Comparison of ENCODE assay signal across 30 cellular contexts in the genomic region with DNA sequence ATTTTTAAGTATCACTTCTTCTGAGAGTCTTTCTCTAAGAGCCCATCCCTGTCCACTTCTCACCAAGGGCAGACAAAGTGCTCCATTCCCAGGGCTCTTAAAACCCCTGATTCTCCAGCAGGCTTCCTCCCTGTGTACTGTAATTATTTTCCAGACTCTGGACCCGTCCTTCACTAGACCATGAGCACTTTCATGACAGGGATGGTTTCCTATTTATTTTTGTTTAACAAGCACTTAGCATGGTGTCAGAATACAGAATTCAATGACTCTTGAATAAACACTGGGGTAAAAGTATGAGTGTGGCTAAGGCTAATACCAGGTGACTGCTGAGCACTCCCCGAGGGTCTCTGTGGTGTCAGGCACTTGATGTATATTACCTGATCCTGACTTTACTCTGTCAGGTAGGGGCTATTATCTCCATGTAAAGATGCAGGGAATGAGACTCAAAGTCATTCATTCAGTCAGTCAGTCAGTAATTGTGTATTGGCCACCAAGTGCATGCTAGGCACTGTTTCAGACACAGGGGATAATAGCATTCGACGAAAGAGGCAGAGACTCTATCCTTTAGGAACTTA. TPM values are rescaled to one million over a fixed set of nuclear protein-coding genes. Genes with fewer than 3 reads are reported as not detected.
DNase-seq lines count a peak whose midpoint lies in the region; ATAC-seq, FAIRE-seq and TF ChIP-seq lines count a peak whose summit lies in the region.
"Had no signal": no experiment of that assay in that cellular context is flagged by ENCODE, and none has a peak within 500 bp of the region (broad histone marks: within the 10 kb centered on the region; RNA-seq: fewer than 3 reads in every experiment).

No MANE protein-coding gene starts in this region.

- H3K9me3 ChIP-seq in left lung: peaks cover 0 to 6% of the 10 kb centered on the region in 2 donors
- H3K9me3 ChIP-seq: gastroesophageal sphincter, mucosa of descending colon, right atrium auricular region had no signal

- no peaks in the 10 kb centered on the region for H3K9me3 Mint-ChIP-seq in T-helper 2 cell treated with Interferon-gamma antibody and Interleukin-4, amounts not matched to agents 5 μg/mL and 100 μg/mL, for 36 hours
- H3K9me3 Mint-ChIP-seq: activated naive CD4-positive, alpha-beta T cell treated with anti-CD3 and anti-CD28 coated beads, Interleukin-2, amount 50 U/mL, for 24 hours; activated T-helper 1 cell treated with anti-CD3 and anti-CD28 coated beads, Interleukin-12 subunit alpha, Interleukin-12 subunit beta, Interleukin-2, Interleukin-4 antibody, amounts not matched to agents 30 ng/mL and 10 ng/mL and 1 ng/mL, durations not matched to agents 14 hours and 24 hours and 36 hours; stimulated activated effector memory CD8-positive, alpha-beta T cell treated with anti-CD3 and anti-CD28 coated beads, Interleukin-12 subunit alpha, Interleukin-12 subunit beta, amount 100 ng/mL, for 72 hours had no signal

- H3K4me3 Mint-ChIP-seq in T-helper 2 cell treated with Interferon-gamma antibody and Interleukin-4, amounts not matched to agents 5 μg/mL and 100 μg/mL, for 36 hours: no peak overlapping the region
- H3K4me3 Mint-ChIP-seq: activated naive CD4-positive, alpha-beta T cell treated with anti-CD3 and anti-CD28 coated beads, Interleukin-2, amount 50 U/mL, for 24 hours; activated T-helper 1 cell treated with anti-CD3 and anti-CD28 coated beads, Interleukin-12 subunit alpha, Interleukin-12 subunit beta, Interleukin-2, Interleukin-4 antibody, amounts not matched to agents 30 ng/mL and 10 ng/mL and 1 ng/mL, durations not matched to agents 14 hours and 24 hours and 36 hours; IgD-negative memory B cell; nephron progenitor cell; stimulated activated effector memory CD8-positive, alpha-beta T cell treated with anti-CD3 and anti-CD28 coated beads, Interleukin-12 subunit alpha, Interleukin-12 subunit beta, amount 100 ng/mL, for 72 hours had no signal

- H3K4me3 ChIP-seq in left lung (no peak overlapping the region), coronary artery (no peak overlapping the region)
- H3K4me3 ChIP-seq: BLaER1 treated with 17β-estradiol and CSF1 and Interleukin-3, amounts not matched to agents 10 nM and 100 nM; cardiac muscle cell; gastroesophageal sphincter; mucosa of descending colon; right atrium auricular region had no signal

- no peaks in the 10 kb centered on the region for H3K27me3 ChIP-seq in left lung
- H3K27me3 ChIP-seq: BLaER1 treated with 17β-estradiol and CSF1 and Interleukin-3, amounts not matched to agents 10 nM and 100 nM; cardiac muscle cell; gastroesophageal sphincter; right atrium auricular region had no signal

- peak; percentile 76 for ATAC-seq in left lung
- ATAC-seq: gastroesophageal sphincter; mucosa of descending colon; stimulated activated effector memory CD8-positive, alpha-beta T cell treated with anti-CD3 and anti-CD28 coated beads, Interleukin-12 subunit alpha, Interleukin-12 subunit beta, amount 100 ng/mL, for 72 hours had no signal

- H3K27me3 Mint-ChIP-seq in T-helper 2 cell treated with Interferon-gamma antibody and Interleukin-4, amounts not matched to agents 5 μg/mL and 100 μg/mL, for 36 hours (ENCODE audit: low read depth): no peaks in the 10 kb centered on the region
- H3K27me3 Mint-ChIP-seq: activated naive CD4-positive, alpha-beta T cell treated with anti-CD3 and anti-CD28 coated beads, Interleukin-2, amount 50 U/mL, for 24 hours; IgD-negative memory B cell had no signal

- no peaks in the 10 kb centered on the region for H3K4me1 Mint-ChIP-seq in T-helper 2 cell treated with Interferon-gamma antibody and Interleukin-4, amounts not matched to agents 5 μg/mL and 100 μg/mL, for 36 hours (ENCODE audit: low read depth)
- H3K4me1 Mint-ChIP-seq: activated naive CD4-positive, alpha-beta T cell treated with anti-CD3 and anti-CD28 coated beads, Interleukin-2, amount 50 U/mL, for 24 hours; IgD-negative memory B cell; nephron progenitor cell; stimulated activated effector memory CD8-positive, alpha-beta T cell treated with anti-CD3 and anti-CD28 coated beads, Interleukin-12 subunit alpha, Interleukin-12 subunit beta, amount 100 ng/mL, for 72 hours had no signal

- no peaks in the 10 kb centered on the region for H3K36me3 Mint-ChIP-seq in T-helper 2 cell treated with Interferon-gamma antibody and Interleukin-4, amounts not matched to agents 5 μg/mL and 100 μg/mL, for 36 hours (ENCODE audit: low read depth)
- H3K36me3 Mint-ChIP-seq: activated naive CD4-positive, alpha-beta T cell treated with anti-CD3 and anti-CD28 coated beads, Interleukin-2, amount 50 U/mL, for 24 hours; IgD-negative memory B cell; stimulated activated effector memory CD8-positive, alpha-beta T cell treated with anti-CD3 and anti-CD28 coated beads, Interleukin-12 subunit alpha, Interleukin-12 subunit beta, amount 100 ng/mL, for 72 hours had no signal

- H3K36me3 ChIP-seq in left lung: no peaks in the 10 kb centered on the region
- H3K36me3 ChIP-seq: cardiac muscle cell, right atrium auricular region had no signal

- peaks cover 0 to 4% of the 10 kb centered on the region in 2 donors for H3K4me1 ChIP-seq in left lung
- H3K4me1 ChIP-seq: parathyroid adenoma had no signal

- intact Hi-C loops in left lung (cut with DNase I): no loop called here

- no peak overlapping the region for H3K27ac Mint-ChIP-seq in T-helper 2 cell treated with Interferon-gamma antibody and Interleukin-4, amounts not matched to agents 5 μg/mL and 100 μg/mL, for 36 hours
- H3K27ac Mint-ChIP-seq: activated naive CD4-positive, alpha-beta T cell treated with anti-CD3 and anti-CD28 coated beads, Interleukin-2, amount 50 U/mL, for 24 hours; activated T-helper 1 cell treated with anti-CD3 and anti-CD28 coated beads, Interleukin-12 subunit alpha, Interleukin-12 subunit beta, Interleukin-2, Interleukin-4 antibody, amounts not matched to agents 30 ng/mL and 10 ng/mL and 1 ng/mL, durations not matched to agents 14 hours and 24 hours and 36 hours; IgD-negative memory B cell; nephron progenitor cell; stimulated activated effector memory CD8-positive, alpha-beta T cell treated with anti-CD3 and anti-CD28 coated beads, Interleukin-12 subunit alpha, Interleukin-12 subunit beta, amount 100 ng/mL, for 72 hours had no signal

- TF ChIP-seq CTCF in left lung (IDR thresholded peaks at IDR 0.05): no peak
- TF ChIP-seq CTCF in coronary artery (IDR thresholded peaks at IDR 0.05): no peak

- FAIRE-seq in frontal cortex (lab: Jason Lieb, UNC): no peak
- FAIRE-seq: endometrium, GM12892 had no signal

- H3K27ac ChIP-seq in left lung (no peak overlapping the region), coronary artery (no peak overlapping the region)
- H3K27ac ChIP-seq: BLaER1 treated with 17β-estradiol and CSF1 and Interleukin-3, amounts not matched to agents 10 nM and 100 nM; cardiac muscle cell; gastroesophageal sphincter; parathyroid adenoma; right atrium auricular region; VCaP had no signal

- DNase-seq in DMS53 treated with DMSO at 0.1 percent for 48 hours (lab: John Stamatoyannopoulos, UW; ENCODE audit: unreplicated experiment): peak; percentile 90
- peak; percentile 3 for DNase-seq in NCI-H1436 treated with DMSO at 0.1 percent for 48 hours (lab: John Stamatoyannopoulos, UW)
- DNase-seq in NCI-H345 treated with DMSO at 0.1 percent for 48 hours (lab: John Stamatoyannopoulos, UW; ENCODE audit: unreplicated experiment): peak; percentile 93
- DNase-seq in left lung: no peak
- no peak for DNase-seq in coronary artery (ENCODE audit: low spot score)
- DNase-seq in activated CD4-positive, alpha-beta T cell treated with anti-CD3 and anti-CD28 coated beads for 48 hours: no peak
- no peak for DNase-seq in frontal cortex (ENCODE audit: low spot score in 2 of 2)
- no peak for DNase-seq in T-helper 2 cell treated with Interferon-gamma antibody and Interleukin-4, amounts not matched to agents 5 μg/mL and 100 μg/mL, for 36 hours (ENCODE audit: low spot score)
- DNase-seq: activated CD4-positive, alpha-beta T cell treated with anti-CD3 and anti-CD28 coated beads, Interleukin-2, amount 50 U/mL, for 1 hour; aorta; Calu3; EL; hypothalamus; mucosa of descending colon; NCI-H1694 treated with DMSO at 0.1 percent for 48 hours; NCI-H526 treated with DMSO at 0.1 percent for 48 hours; nephron progenitor cell; substantia nigra had no signal

RNA-seq across cellular contexts. Expression of a gene that starts 47.2 kb away (rescaled TPM):
- total RNA-seq in left lung (10 to 100 TPM; 52.5 to 75.3 TPM), frontal cortex (24.9 TPM)

Comparison
In these comparisons a context has a peak if more than half of its experiments do, and no peak if none do; other contexts are left out.
1. DNase-seq: peak in DMS53 treated with DMSO at 0.1 percent for 48 hours (single experiment), NCI-H1436 treated with DMSO at 0.1 percent for 48 hours (single experiment) and NCI-H345 treated with DMSO at 0.1 percent for 48 hours (single experiment); none in left lung (0 of 2), coronary artery (single experiment), activated CD4-positive, alpha-beta T cell treated with anti-CD3 and anti-CD28 coated beads for 48 hours (single experiment), frontal cortex (0 of 2) and T-helper 2 cell treated with Interferon-gamma antibody and Interleukin-4, amounts not matched to agents 5 μg/mL and 100 μg/mL, for 36 hours (single experiment).